Comparison of ENCODE assay signal across 15 cellular contexts in the genomic region with DNA sequence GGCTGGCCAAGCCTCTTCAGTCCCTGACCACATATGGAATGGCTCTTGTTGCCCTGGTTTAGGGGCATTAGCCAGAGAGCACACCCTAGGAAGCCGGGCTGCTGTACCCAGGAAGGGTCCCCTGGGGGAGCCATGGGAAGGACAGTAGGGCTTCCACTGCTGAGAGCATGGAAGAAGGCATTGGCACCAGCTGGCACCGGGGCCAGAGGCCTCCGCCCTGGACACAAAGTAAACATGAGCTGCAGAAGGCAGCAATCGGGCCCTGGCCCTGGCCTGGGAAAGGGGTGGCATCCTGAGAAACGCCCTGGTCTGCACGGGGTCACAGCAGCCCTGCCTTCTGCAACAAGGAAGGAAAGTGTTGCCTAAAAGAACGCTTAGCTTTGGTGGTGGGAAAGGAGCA. TPM values are rescaled to one million over a fixed set of nuclear protein-coding genes. Genes with fewer than 3 reads are reported as not detected.
DNase-seq lines count a peak whose midpoint lies in the region; ATAC-seq, FAIRE-seq and TF ChIP-seq lines count a peak whose summit lies in the region.
"Had no signal": no experiment of that assay in that cellular context is flagged by ENCODE, and none has a peak within 500 bp of the region (broad histone marks: within the 10 kb centered on the region; RNA-seq: fewer than 3 reads in every experiment).

No MANE protein-coding gene starts in this region.

- H3K9me2 ChIP-seq in Loucy (replicated peaks; ENCODE audit: low read depth, low read length), result no peaks in the 10 kb centered on the region

- CTCF ChIA-PET in A549 (lab: Yijun Ruan, JAX), result interaction anchor here (1.5 to 6.8 kb wide), 5 partner anchors 10 to 97 kb away, joined by 5 to 64 read pairs (median 15); no protein-coding TSS in a partner anchor

- TF ChIP-seq CTCF in A549 (IDR thresholded peaks at IDR 0.05), result no peak
- no peak for TF ChIP-seq CTCF in Loucy (conservative IDR thresholded peaks at IDR 0.05; ENCODE audit: low read length)
- no peak for TF ChIP-seq CTCF in fibroblast of lung (conservative IDR thresholded peaks at IDR 0.05 in 1 of 2, IDR thresholded peaks at IDR 0.05 in 1 of 2; ENCODE audit: low read depth in 1 of 2, low read length in 2 of 2)
- TF ChIP-seq CTCF in psoas muscle (IDR thresholded peaks at IDR 0.05), result no peak
- TF ChIP-seq CTCF in GM20000 (IDR thresholded peaks at IDR 0.05; ENCODE audit: extremely low read depth, missing control alignments), result no peak
- no peak for TF ChIP-seq CTCF in omental fat pad (IDR thresholded peaks at IDR 0.05)

- no peak for ATAC-seq in A549
- peak in 1 of 4 donors; percentile 0 for ATAC-seq in psoas muscle
- no peak for ATAC-seq in omental fat pad (ENCODE audit: low FRiP score)
- ATAC-seq in GM21576 (IDR thresholded peaks at IDR 0.05; ENCODE audit: unreplicated experiment), result no peak
- ATAC-seq: GM12878; natural killer cell treated with Interleukin-12 subunit alpha and Interleukin-12 subunit beta and Interleukin-15 and Interleukin-18, amount 100 ng/mL, for 72 hours had no signal

- TF ChIP-seq EP300 in A549 (IDR thresholded peaks at IDR 0.05), result no peak

- H2AFZ ChIP-seq in Loucy (ENCODE audit: low read length) (no peak overlapping the region), fibroblast of lung (ENCODE audit: low read length) (no peak overlapping the region)

- no peaks in the 10 kb centered on the region for H3K9me3 Mint-ChIP-seq in activated T-helper 2 cell treated with anti-CD3 and anti-CD28 coated beads, Interferon-gamma antibody, Interleukin-2, Interleukin-4, amounts not matched to agents 10 μg/mL and 5 μg/mL and 100 μg/mL, durations not matched to agents 14 hours and 24 hours and 36 hours
- H3K9me3 Mint-ChIP-seq: natural killer cell treated with Interleukin-12 subunit alpha and Interleukin-12 subunit beta and Interleukin-15 and Interleukin-18, amount 100 ng/mL, for 72 hours had no signal

- intact Hi-C loops in psoas muscle (cut with DNase I), result loop anchor here in 1 of 2 donors (2.0 kb wide), 1 partner anchor 19 kb away; no protein-coding TSS in a partner anchor
- intact Hi-C loops in activated T-helper 2 cell treated with anti-CD3 and anti-CD28 coated beads, Interferon-gamma antibody, Interleukin-2, Interleukin-4, amounts not matched to agents 10 μg/mL and 5 μg/mL and 100 μg/mL, durations not matched to agents 14 hours and 24 hours and 36 hours (cut with micrococcal nuclease), result no loop called here

- H3K36me3 Mint-ChIP-seq in activated T-helper 2 cell treated with anti-CD3 and anti-CD28 coated beads, Interferon-gamma antibody, Interleukin-2, Interleukin-4, amounts not matched to agents 10 μg/mL and 5 μg/mL and 100 μg/mL, durations not matched to agents 14 hours and 24 hours and 36 hours (ENCODE audit: low read depth), result no peaks in the 10 kb centered on the region
- H3K36me3 Mint-ChIP-seq: natural killer cell treated with Interleukin-12 subunit alpha and Interleukin-12 subunit beta and Interleukin-15 and Interleukin-18, amount 100 ng/mL, for 72 hours had no signal

- no peak for DNase-seq in A549 (ENCODE audit: low read depth in 1 of 2, low spot score in 1 of 2)
- no peak for DNase-seq in fibroblast of lung (ENCODE audit: low read depth in 2 of 2)
- peak in 1 of 2 donors; percentile 58 for DNase-seq in psoas muscle
- DNase-seq in GM20000 (ENCODE audit: low spot score), result no peak
- DNase-seq in omental fat pad (ENCODE audit: low spot score), result no peak
- no peak for DNase-seq in activated T-helper 2 cell treated with anti-CD3 and anti-CD28 coated beads, Interferon-gamma antibody, Interleukin-2, Interleukin-4, amounts not matched to agents 10 μg/mL and 5 μg/mL and 100 μg/mL, durations not matched to agents 14 hours and 24 hours and 36 hours (ENCODE audit: low spot score)
- DNase-seq: activated naive CD4-positive, alpha-beta T cell treated with Interleukin-2 at 50 U/mL for 16 hours; AML-193; cortex of kidney; NCI-H2081 treated with DMSO at 0.1 percent for 48 hours had no signal

- FAIRE-seq in A549 (lab: Jason Lieb, UNC), result no peak
- FAIRE-seq: GM12878, islet of Langerhans had no signal

- H3K27me3 ChIP-seq in Loucy (ENCODE audit: insufficient read depth, low read length, poor library complexity, severe bottlenecking) (no peaks in the 10 kb centered on the region), fibroblast of lung (ENCODE audit: control insufficient read depth, insufficient read depth, low read length) (no peaks in the 10 kb centered on the region), psoas muscle (ENCODE audit: insufficient read depth in 3 of 3, low read length in 2 of 3) (no peaks in the 10 kb centered on the region)

- H3F3A ChIP-seq in Loucy (ENCODE audit: low read depth), result no peaks in the 10 kb centered on the region

- no peak for TF ChIP-seq POLR2A in A549 (IDR thresholded peaks at IDR 0.05; ENCODE audit: low read length)

- H3K4me1 ChIP-seq in A549, result peaks cover 64% of the 10 kb centered on the region
- H3K4me1 ChIP-seq in Loucy (ENCODE audit: insufficient read depth, low read length, poor library complexity, severe bottlenecking), result peaks cover 22% of the 10 kb centered on the region
- peaks cover 57% of the 10 kb centered on the region for H3K4me1 ChIP-seq in fibroblast of lung (ENCODE audit: control insufficient read depth, extremely low read depth, insufficient read depth, low read length)
- peaks cover 65% of the 10 kb centered on the region for H3K4me1 ChIP-seq in psoas muscle

- no peak overlapping the region for H3K4me3 Mint-ChIP-seq in activated T-helper 2 cell treated with anti-CD3 and anti-CD28 coated beads, Interferon-gamma antibody, Interleukin-2, Interleukin-4, amounts not matched to agents 10 μg/mL and 5 μg/mL and 100 μg/mL, durations not matched to agents 14 hours and 24 hours and 36 hours (ENCODE audit: low read depth)
- H3K4me3 Mint-ChIP-seq: natural killer cell treated with Interleukin-12 subunit alpha and Interleukin-12 subunit beta and Interleukin-15 and Interleukin-18, amount 100 ng/mL, for 72 hours had no signal

- H3K9me3 ChIP-seq in A549, result no peaks in the 10 kb centered on the region
- H3K9me3 ChIP-seq in Loucy (ENCODE audit: insufficient read depth, low read depth, low read length), result no peaks in the 10 kb centered on the region
- no peaks in the 10 kb centered on the region for H3K9me3 ChIP-seq in fibroblast of lung (ENCODE audit: control insufficient read depth, insufficient read depth, low read depth, low read length)
- H3K9me3 ChIP-seq in psoas muscle, result no peaks in the 10 kb centered on the region

- H3K4me3 ChIP-seq in A549 (no peak overlapping the region), Loucy (ENCODE audit: low read length, poor library complexity, severe bottlenecking) (no peak overlapping the region), fibroblast of lung (replicated peaks in 1 of 4; ENCODE audit: control extremely low read depth in 1 of 4, insufficient read depth in 1 of 4, low read depth in 3 of 4, low read length in 4 of 4) (no peak overlapping the region), psoas muscle (peak overlapping the region; percentile 27)
- H3K4me3 ChIP-seq: GM12878 had no signal

- WGBS in A549 (ENCODE audit: missing lambda C conversion rate), result 39% methylated on average over 6 of the region's 7 CpGs
- 26 to 43% (median 33%) methylated on average over 7 of the region's 7 CpGs for WGBS in psoas muscle, 3 donors

- H3K27ac ChIP-seq in A549 (peak overlapping the region; percentile 51 to 94), fibroblast of lung (ENCODE audit: insufficient read depth, low read length) (peak overlapping the region; percentile 80), psoas muscle (peak overlapping the region; percentile 75)

- H3K9ac ChIP-seq in Loucy (ENCODE audit: low read depth, low read length, poor library complexity, severe bottlenecking) (no peak overlapping the region), fibroblast of lung (ENCODE audit: insufficient read depth, low read length) (peak overlapping the region; percentile 32)

- POLR2A ChIA-PET in A549 (lab: Yijun Ruan, JAX), result no interaction called here

- no peak for TF ChIP-seq RAD21 in A549 (conservative IDR thresholded peaks at IDR 0.05 in 1 of 2, IDR thresholded peaks at IDR 0.05 in 1 of 2)

- no peaks in the 10 kb centered on the region for H3K79me2 ChIP-seq in Loucy (ENCODE audit: insufficient read depth, low read length)
- no peaks in the 10 kb centered on the region for H3K79me2 ChIP-seq in fibroblast of lung (ENCODE audit: control insufficient read depth, insufficient read depth, low read length)

- no peak overlapping the region for H3K27ac Mint-ChIP-seq in activated T-helper 2 cell treated with anti-CD3 and anti-CD28 coated beads, Interferon-gamma antibody, Interleukin-2, Interleukin-4, amounts not matched to agents 10 μg/mL and 5 μg/mL and 100 μg/mL, durations not matched to agents 14 hours and 24 hours and 36 hours
- H3K27ac Mint-ChIP-seq: natural killer cell treated with Interleukin-12 subunit alpha and Interleukin-12 subunit beta and Interleukin-15 and Interleukin-18, amount 100 ng/mL, for 72 hours had no signal

- H3K4me2 ChIP-seq in A549 (peak overlapping the region; percentile 28), Loucy (ENCODE audit: low read depth, low read length, poor library complexity, severe bottlenecking) (peak overlapping the region; percentile 20), fibroblast of lung (ENCODE audit: extremely low read depth, insufficient read depth, low read length) (peak overlapping the region; percentile 48)

- H3K27me3 Mint-ChIP-seq in activated T-helper 2 cell treated with anti-CD3 and anti-CD28 coated beads, Interferon-gamma antibody, Interleukin-2, Interleukin-4, amounts not matched to agents 10 μg/mL and 5 μg/mL and 100 μg/mL, durations not matched to agents 14 hours and 24 hours and 36 hours (ENCODE audit: low read depth), result no peaks in the 10 kb centered on the region
- H3K27me3 Mint-ChIP-seq: natural killer cell treated with Interleukin-12 subunit alpha and Interleukin-12 subunit beta and Interleukin-15 and Interleukin-18, amount 100 ng/mL, for 72 hours had no signal

- peaks cover 4% of the 10 kb centered on the region; the same call in 1 of the 2 replicates for H3K36me3 ChIP-seq in Loucy (ENCODE audit: insufficient read depth, low read length)
- no peaks in the 10 kb centered on the region for H3K36me3 ChIP-seq in fibroblast of lung (ENCODE audit: control insufficient read depth, insufficient read depth, low read length)
- H3K36me3 ChIP-seq in psoas muscle (ENCODE audit: insufficient read depth in 1 of 2, low read depth in 1 of 2), result peaks cover 0 to 5% of the 10 kb centered on the region in 2 donors

- H4K20me1 ChIP-seq in Loucy (ENCODE audit: insufficient read depth, low read length, poor library complexity, severe bottlenecking) (no peaks in the 10 kb centered on the region), fibroblast of lung (ENCODE audit: control insufficient read depth, extremely low read depth, insufficient read depth, low read length) (no peaks in the 10 kb centered on the region)

- H3K4me1 Mint-ChIP-seq in activated T-helper 2 cell treated with anti-CD3 and anti-CD28 coated beads, Interferon-gamma antibody, Interleukin-2, Interleukin-4, amounts not matched to agents 10 μg/mL and 5 μg/mL and 100 μg/mL, durations not matched to agents 14 hours and 24 hours and 36 hours (ENCODE audit: low read depth), result peaks cover 15% of the 10 kb centered on the region

RNA-seq across cellular contexts. Expression of a gene that starts 49.4 kb away (rescaled TPM):
- polyA plus RNA-seq in A549 (2011; rRNA removed), result 27.0 and 32.0 TPM in 2 replicates
- polyA plus RNA-seq in A549 (2012; cell fraction: cytosol; rRNA removed), result 37.8 and 46.7 TPM in 2 replicates
- polyA plus RNA-seq in A549 (2012; cell fraction: nucleus; rRNA removed), result 56.9 and 76.5 TPM in 2 replicates
- 22.7 to 25.3 TPM (median 23.5 TPM) in 3 replicates for polyA plus RNA-seq in A549 (2017; fragmentation: RNase III; extraction: RNeasy Plus Mini Kit Qiagen cat#74134 plus additional on column Dnase treatment)
- polyA minus RNA-seq in A549 (2011; rRNA and poly(A)+ RNA removed), result 51.8 and 54.6 TPM in 2 replicates
- 18.5 and 29.2 TPM in 2 replicates for total RNA-seq in fibroblast of lung
- 25.0 and 35.3 TPM in 2 replicates for polyA plus RNA-seq in fibroblast of lung
- polyA plus RNA-seq in fibroblast of lung (2012), result 29.7 and 42.1 TPM in 2 replicates
- 104 and 105 TPM in 2 replicates for polyA minus RNA-seq in fibroblast of lung (ENCODE audit: low replicate concordance)
- 10 to 100 TPM; 20.0 to 24.3 (median 23.7) TPM for total RNA-seq in psoas muscle
- polyA plus RNA-seq in psoas muscle, result 10 to 100 TPM; 19.9 to 23.0 (median 20.5) TPM
- total RNA-seq in omental fat pad, result 10 to 100 TPM; 24.0 to 44.1 (median 35.0) TPM
- total RNA-seq in activated T-helper 2 cell treated with anti-CD3 and anti-CD28 coated beads, Interferon-gamma antibody, Interleukin-2, Interleukin-4, amounts not matched to agents 10 μg/mL and 5 μg/mL and 100 μg/mL, durations not matched to agents 14 hours and 24 hours and 36 hours, result 30.9 and 34.8 TPM in 2 replicates
